Comparison of ENCODE assay signal across 1 cellular context in the genomic region with DNA sequence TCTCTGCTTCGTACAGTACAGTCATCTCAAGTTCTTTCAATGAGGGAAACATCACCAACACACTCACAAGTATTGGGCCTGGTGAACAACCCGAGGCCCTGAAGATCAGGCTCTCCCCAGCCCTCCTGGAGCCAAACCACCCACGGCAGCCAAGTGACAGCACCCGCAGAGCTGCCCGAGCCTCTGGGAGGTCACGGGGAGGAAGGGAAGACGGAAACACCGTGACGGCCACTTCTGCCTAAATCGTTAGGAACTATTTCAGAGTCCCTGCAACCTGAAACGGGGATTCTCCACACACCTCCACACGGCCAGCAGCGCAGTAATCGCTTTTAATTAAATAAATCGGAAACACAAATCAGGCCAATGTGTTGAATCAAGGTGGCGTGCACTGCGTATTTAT.
TF ChIP-seq lines count a peak whose summit lies in the region.

No MANE protein-coding gene starts in this region.

TF ChIP-seq in WTC11, 78 proteins besides CTCF, POLR2A, EP300 and RAD21 (continued from another document):
- TF ChIP-seq, protein P1, sequence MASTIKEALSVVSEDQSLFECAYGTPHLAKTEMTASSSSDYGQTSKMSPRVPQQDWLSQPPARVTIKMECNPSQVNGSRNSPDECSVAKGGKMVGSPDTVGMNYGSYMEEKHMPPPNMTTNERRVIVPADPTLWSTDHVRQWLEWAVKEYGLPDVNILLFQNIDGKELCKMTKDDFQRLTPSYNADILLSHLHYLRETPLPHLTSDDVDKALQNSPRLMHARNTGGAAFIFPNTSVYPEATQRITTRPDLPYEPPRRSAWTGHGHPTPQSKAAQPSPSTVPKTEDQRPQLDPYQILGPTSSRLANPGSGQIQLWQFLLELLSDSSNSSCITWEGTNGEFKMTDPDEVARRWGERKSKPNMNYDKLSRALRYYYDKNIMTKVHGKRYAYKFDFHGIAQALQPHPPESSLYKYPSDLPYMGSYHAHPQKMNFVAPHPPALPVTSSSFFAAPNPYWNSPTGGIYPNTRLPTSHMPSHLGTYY (CRISPR knock-in tag; IDR thresholded peaks at IDR 0.05) = no peak
- TF ChIP-seq ZNF121 (CRISPR knock-in tag; IDR thresholded peaks at IDR 0.05) (no peak), JAZF1 (CRISPR knock-in tag; IDR thresholded peaks at IDR 0.05) (no peak), NFE2L1 (CRISPR knock-in tag; IDR thresholded peaks at IDR 0.05) (no peak), GTF2I (CRISPR knock-in tag; conservative IDR thresholded peaks at IDR 0.05) (no peak), ZBTB21 (CRISPR knock-in tag; IDR thresholded peaks at IDR 0.05; ENCODE audit: borderline replicate concordance) (no peak), ZNF671 (CRISPR knock-in tag; IDR thresholded peaks at IDR 0.05) (no peak), CREB1 (CRISPR knock-in tag; IDR thresholded peaks at IDR 0.05) (no peak), NR1H2 (CRISPR knock-in tag; IDR thresholded peaks at IDR 0.05) (no peak)
- TF ChIP-seq, protein P2, sequence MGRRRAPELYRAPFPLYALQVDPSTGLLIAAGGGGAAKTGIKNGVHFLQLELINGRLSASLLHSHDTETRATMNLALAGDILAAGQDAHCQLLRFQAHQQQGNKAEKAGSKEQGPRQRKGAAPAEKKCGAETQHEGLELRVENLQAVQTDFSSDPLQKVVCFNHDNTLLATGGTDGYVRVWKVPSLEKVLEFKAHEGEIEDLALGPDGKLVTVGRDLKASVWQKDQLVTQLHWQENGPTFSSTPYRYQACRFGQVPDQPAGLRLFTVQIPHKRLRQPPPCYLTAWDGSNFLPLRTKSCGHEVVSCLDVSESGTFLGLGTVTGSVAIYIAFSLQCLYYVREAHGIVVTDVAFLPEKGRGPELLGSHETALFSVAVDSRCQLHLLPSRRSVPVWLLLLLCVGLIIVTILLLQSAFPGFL (CRISPR knock-in tag; IDR thresholded peaks at IDR 0.05; ENCODE audit: borderline replicate concordance) = no peak
- TF ChIP-seq, protein P3, sequence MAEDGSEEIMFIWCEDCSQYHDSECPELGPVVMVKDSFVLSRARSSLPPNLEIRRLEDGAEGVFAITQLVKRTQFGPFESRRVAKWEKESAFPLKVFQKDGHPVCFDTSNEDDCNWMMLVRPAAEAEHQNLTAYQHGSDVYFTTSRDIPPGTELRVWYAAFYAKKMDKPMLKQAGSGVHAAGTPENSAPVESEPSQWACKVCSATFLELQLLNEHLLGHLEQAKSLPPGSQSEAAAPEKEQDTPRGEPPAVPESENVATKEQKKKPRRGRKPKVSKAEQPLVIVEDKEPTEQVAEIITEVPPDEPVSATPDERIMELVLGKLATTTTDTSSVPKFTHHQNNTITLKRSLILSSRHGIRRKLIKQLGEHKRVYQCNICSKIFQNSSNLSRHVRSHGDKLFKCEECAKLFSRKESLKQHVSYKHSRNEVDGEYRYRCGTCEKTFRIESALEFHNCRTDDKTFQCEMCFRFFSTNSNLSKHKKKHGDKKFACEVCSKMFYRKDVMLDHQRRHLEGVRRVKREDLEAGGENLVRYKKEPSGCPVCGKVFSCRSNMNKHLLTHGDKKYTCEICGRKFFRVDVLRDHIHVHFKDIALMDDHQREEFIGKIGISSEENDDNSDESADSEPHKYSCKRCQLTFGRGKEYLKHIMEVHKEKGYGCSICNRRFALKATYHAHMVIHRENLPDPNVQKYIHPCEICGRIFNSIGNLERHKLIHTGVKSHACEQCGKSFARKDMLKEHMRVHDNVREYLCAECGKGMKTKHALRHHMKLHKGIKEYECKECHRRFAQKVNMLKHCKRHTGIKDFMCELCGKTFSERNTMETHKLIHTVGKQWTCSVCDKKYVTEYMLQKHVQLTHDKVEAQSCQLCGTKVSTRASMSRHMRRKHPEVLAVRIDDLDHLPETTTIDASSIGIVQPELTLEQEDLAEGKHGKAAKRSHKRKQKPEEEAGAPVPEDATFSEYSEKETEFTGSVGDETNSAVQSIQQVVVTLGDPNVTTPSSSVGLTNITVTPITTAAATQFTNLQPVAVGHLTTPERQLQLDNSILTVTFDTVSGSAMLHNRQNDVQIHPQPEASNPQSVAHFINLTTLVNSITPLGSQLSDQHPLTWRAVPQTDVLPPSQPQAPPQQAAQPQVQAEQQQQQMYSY (CRISPR knock-in tag; IDR thresholded peaks at IDR 0.05) = no peak
- TF ChIP-seq, protein P4, sequence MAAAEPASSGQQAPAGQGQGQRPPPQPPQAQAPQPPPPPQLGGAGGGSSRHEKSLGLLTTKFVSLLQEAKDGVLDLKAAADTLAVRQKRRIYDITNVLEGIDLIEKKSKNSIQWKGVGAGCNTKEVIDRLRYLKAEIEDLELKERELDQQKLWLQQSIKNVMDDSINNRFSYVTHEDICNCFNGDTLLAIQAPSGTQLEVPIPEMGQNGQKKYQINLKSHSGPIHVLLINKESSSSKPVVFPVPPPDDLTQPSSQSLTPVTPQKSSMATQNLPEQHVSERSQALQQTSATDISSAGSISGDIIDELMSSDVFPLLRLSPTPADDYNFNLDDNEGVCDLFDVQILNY (CRISPR knock-in tag; IDR thresholded peaks at IDR 0.05) = no peak
- TF ChIP-seq, protein P5, sequence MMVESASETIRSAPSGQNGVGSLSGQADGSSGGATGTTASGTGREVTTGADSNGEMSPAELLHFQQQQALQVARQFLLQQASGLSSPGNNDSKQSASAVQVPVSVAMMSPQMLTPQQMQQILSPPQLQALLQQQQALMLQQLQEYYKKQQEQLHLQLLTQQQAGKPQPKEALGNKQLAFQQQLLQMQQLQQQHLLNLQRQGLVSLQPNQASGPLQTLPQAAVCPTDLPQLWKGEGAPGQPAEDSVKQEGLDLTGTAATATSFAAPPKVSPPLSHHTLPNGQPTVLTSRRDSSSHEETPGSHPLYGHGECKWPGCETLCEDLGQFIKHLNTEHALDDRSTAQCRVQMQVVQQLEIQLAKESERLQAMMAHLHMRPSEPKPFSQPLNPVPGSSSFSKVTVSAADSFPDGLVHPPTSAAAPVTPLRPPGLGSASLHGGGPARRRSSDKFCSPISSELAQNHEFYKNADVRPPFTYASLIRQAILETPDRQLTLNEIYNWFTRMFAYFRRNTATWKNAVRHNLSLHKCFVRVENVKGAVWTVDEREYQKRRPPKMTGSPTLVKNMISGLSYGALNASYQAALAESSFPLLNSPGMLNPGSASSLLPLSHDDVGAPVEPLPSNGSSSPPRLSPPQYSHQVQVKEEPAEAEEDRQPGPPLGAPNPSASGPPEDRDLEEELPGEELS (CRISPR knock-in tag; IDR thresholded peaks at IDR 0.05) = no peak
- TF ChIP-seq, protein P6, sequence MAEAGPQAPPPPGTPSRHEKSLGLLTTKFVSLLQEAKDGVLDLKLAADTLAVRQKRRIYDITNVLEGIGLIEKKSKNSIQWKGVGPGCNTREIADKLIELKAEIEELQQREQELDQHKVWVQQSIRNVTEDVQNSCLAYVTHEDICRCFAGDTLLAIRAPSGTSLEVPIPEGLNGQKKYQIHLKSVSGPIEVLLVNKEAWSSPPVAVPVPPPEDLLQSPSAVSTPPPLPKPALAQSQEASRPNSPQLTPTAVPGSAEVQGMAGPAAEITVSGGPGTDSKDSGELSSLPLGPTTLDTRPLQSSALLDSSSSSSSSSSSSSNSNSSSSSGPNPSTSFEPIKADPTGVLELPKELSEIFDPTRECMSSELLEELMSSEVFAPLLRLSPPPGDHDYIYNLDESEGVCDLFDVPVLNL (CRISPR knock-in tag; IDR thresholded peaks at IDR 0.05; ENCODE audit: borderline replicate concordance, low read depth) = no peak
- TF ChIP-seq, protein P7, sequence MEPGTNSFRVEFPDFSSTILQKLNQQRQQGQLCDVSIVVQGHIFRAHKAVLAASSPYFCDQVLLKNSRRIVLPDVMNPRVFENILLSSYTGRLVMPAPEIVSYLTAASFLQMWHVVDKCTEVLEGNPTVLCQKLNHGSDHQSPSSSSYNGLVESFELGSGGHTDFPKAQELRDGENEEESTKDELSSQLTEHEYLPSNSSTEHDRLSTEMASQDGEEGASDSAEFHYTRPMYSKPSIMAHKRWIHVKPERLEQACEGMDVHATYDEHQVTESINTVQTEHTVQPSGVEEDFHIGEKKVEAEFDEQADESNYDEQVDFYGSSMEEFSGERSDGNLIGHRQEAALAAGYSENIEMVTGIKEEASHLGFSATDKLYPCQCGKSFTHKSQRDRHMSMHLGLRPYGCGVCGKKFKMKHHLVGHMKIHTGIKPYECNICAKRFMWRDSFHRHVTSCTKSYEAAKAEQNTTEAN (CRISPR knock-in tag; IDR thresholded peaks at IDR 0.05) = no peak
